In the genomic region with DNA sequence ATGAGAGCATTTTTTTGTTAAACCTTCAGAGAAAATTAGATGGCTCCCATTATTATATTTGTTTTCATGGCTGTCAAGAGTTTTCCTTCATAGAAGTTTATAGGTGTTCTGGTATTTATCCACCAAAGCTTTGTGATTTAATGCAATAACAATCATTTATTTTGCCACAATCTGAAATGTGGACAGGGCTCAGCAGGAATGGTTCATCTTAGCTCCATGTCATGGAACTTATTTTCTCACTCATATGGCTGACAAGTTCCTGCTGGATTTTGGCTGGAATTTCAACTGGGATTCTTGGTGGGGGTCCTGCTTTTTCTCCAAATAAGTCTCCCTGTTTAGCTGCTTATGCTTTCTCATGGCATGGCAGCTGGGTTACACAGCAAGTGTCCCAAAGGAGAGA, we compare ENCODE assay signal across 7 cellular contexts.
"Had no signal": no experiment of that assay in that cellular context is flagged by ENCODE, and none has a peak within 500 bp of the region (broad histone marks: within the 10 kb centered on the region; RNA-seq: fewer than 3 reads in every experiment).

No MANE protein-coding gene starts in this region.

- ATAC-seq: GM12878 had no signal

- H3K4me3 ChIP-seq: GM12878 had no signal

- DNase-seq: GDM1, GF-D8 had no signal

- FAIRE-seq: GM12878, GM12891, GM12892, GM18507, GM19239 had no signal
